9 cellular contexts compared by ENCODE assay signal in the genomic region with DNA sequence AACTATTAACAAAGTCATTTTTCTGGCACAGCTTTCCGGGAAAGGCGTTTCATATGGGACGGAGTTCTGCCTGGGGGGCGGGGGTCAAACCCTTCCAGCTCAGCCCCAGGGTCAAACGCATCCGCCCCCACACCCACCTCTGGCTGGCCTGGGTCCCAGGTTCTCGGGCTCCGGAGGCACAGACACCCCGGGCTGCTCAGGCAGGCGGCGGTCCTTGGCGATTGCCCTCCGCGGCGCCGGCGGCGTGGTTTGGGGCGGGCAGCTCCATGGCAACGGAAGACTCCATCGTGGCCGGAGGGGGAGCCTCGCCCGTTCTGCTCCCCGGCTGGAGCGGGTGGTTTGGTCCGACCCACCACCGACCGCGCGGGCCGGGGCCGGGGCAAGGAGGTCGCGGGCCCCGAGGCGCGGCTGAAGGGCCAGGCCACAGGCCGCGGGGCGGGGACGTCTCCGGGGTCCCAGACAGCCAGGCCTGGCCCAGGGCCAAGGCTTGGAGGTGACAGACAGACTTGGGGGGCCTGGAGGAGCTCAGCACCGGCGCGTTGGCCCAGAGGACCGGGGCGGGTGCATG. TPM values are rescaled to one million over a fixed set of nuclear protein-coding genes. Genes with fewer than 3 reads are reported as not detected.
DNase-seq lines count a peak whose midpoint lies in the region; ATAC-seq and TF ChIP-seq lines count a peak whose summit lies in the region.
"Had no signal": no experiment of that assay in that cellular context is flagged by ENCODE, and none has a peak within 500 bp of the region (broad histone marks: within the 10 kb centered on the region; RNA-seq: fewer than 3 reads in every experiment).

A gene with protein sequence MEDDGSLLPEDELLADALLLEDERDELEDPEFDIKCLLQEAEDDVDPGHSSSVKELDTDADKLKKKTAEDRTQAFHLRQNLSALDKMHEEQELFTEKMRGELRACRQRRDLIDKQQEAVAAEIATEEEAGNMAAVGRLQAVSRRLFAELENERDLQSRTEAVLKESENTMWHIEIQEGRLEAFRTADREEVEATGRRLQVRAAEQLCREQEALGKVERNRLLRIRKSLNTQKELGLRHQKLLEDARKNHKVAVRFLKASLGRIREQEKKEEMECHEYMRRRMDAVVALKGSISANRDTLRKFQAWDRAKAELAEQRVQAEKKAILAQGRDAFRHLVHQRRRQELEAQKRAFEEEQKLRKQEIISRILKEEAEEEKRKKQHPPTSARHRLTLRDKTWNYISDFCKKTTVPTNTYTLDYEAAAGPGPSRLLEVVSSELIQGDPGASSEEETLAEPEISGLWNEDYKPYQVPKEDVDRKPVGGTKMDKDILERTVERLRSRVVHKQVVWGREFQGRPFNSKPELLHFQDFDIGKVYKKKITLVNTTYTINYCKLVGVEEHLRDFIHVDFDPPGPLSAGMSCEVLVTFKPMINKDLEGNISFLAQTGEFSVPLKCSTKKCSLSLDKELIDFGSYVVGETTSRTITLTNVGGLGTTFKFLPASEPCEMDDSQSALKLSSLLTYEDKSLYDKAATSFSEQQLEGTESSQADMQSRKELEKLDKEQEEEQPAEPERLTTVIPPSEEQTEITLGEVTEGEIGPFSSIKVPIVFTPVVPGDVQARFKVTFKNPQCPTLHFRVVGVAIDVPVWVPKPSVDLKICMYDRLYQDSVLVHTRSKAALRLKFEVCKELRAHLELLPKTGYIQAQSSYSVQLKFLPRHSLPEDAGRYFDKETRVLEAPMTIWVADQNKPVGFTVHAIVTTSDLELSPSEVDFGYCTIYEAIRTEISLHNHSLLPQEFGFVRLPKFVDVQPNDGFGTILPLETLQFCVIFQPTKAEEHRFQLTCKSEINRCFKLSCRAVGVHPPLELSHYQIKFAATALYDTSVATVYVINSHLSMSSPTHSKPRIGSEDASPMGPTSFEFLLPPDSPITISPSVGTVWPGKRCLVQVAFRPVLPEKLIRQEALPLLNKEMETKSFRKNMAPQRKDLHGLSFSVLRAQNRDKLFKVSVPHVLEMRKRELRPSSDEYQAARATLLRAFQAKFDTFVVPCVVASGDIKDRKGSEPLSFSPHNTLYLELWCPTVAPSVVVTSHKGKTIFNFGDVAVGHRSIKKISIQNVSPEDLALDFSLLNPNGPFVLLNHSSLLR (N-terminal part only) (minus strand): TSS at position 223 of the 568 bp plus-strand sequence. CDS start 12,830 bp downstream, outside the sequence.

- peaks cover 19% of the 10 kb centered on the region for H3K27me3 Mint-ChIP-seq in progenitor cell of endocrine pancreas

- no peak for TF ChIP-seq CTCF in progenitor cell of endocrine pancreas (IDR thresholded peaks at IDR 0.05; ENCODE audit: unreplicated experiment)

- H3K36me3 Mint-ChIP-seq in progenitor cell of endocrine pancreas (ENCODE audit: insufficient read depth) = no peaks in the 10 kb centered on the region

- peak within 1 kb of the TSS; percentile 48 for H3K4me3 Mint-ChIP-seq in progenitor cell of endocrine pancreas (ENCODE audit: low read depth)

- no peaks in the 10 kb centered on the region for H3K9me3 Mint-ChIP-seq in progenitor cell of endocrine pancreas (ENCODE audit: low read depth)

- DNase-seq in NCI-H1092 treated with DMSO at 0.1 percent for 48 hours (lab: John Stamatoyannopoulos, UW) (peak; percentile 0), NCI-H1092 (lab: John Stamatoyannopoulos, UW) (no peak), NCI-H69 (lab: John Stamatoyannopoulos, UW) (peak; percentile 74), glomerular visceral epithelial cell (ENCODE audit: extremely low spot score) (peak; percentile 13), progenitor cell of endocrine pancreas (ENCODE audit: low spot score, unreplicated experiment) (peak; percentile 70), germinal center (ENCODE audit: low spot score) (no peak)

- peaks cover 3% of the 10 kb centered on the region for H3K4me1 Mint-ChIP-seq in progenitor cell of endocrine pancreas (ENCODE audit: low read depth)

- no peak within 1 kb of the TSS for H3K27ac Mint-ChIP-seq in progenitor cell of endocrine pancreas

- ATAC-seq in HG03521 (IDR thresholded peaks at IDR 0.05; ENCODE audit: unreplicated experiment) (no peak), GM18907 (IDR thresholded peaks at IDR 0.05; ENCODE audit: unreplicated experiment) (no peak)
- ATAC-seq: A549 had no signal

RNA-seq across cellular contexts. Expression of the gene that starts here (rescaled TPM):
- total RNA-seq in progenitor cell of endocrine pancreas = 0.36 and 0.93 TPM in 2 replicates

Comparison
In these comparisons a context has a peak if more than half of its experiments do, and no peak if none do; other contexts are left out.
1. DNase-seq: peak in NCI-H1092 treated with DMSO at 0.1 percent for 48 hours (single experiment), NCI-H69 (single experiment) and glomerular visceral epithelial cell (single experiment); none in NCI-H1092 (single experiment) and germinal center (single experiment).
2. Peak in DNase-seq in progenitor cell of endocrine pancreas; RNA of the gene not detected or under 1 TPM.